ENCODE assay signal across 26 cellular contexts in the genomic region with DNA sequence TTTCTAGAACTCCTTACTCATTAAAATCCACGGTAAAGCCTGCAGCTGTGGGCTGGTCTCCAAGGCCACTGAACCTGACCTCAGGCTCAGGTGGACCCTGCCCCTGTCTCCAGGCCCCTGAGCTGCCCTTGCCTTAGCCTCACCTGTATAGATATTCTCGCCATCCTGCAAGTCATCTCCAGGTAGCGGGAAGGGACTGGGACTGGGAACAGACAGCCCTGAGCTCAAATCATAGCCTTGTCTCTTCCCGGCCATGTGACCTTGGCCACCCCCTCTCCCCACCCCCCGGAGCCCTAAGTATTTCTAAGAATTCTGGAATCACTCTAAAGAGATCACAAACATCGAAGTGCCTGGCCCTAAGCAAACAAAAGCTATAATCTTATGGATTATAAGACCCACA.
"Had no signal": no experiment of that assay in that cellular context is flagged by ENCODE, and none has a peak within 500 bp of the region (broad histone marks: within the 10 kb centered on the region; RNA-seq: fewer than 3 reads in every experiment).

No MANE protein-coding gene starts in this region.

- ATAC-seq: natural killer cell; right cardiac atrium; stimulated activated naive CD8-positive, alpha-beta T cell treated with anti-CD3 and anti-CD28 coated beads, Interleukin-15, amount 100 ng/mL, for 72 hours; upper lobe of right lung had no signal

- H3K4me1 ChIP-seq: prostate gland had no signal

- H3K9me3 ChIP-seq: esophagus squamous epithelium, prostate gland, suprapubic skin, transverse colon, upper lobe of right lung, uterus had no signal

- H3K27ac ChIP-seq: coronary artery, esophagus squamous epithelium, prostate gland, suprapubic skin, transverse colon, upper lobe of right lung, uterus had no signal

- H3K9me3 Mint-ChIP-seq: immature natural killer cell had no signal

- H3K4me3 ChIP-seq: coronary artery, esophagus squamous epithelium, lung, prostate gland, suprapubic skin, transverse colon, upper lobe of right lung, uterus had no signal

- DNase-seq: dermis blood vessel endothelial cell; effector memory CD4-positive, alpha-beta T cell; esophagus squamous epithelium; foreskin melanocyte; hypothalamus; immature natural killer cell; islet precursor cell; kidney glomerular epithelial cell; natural killer cell; nucleus accumbens; small intestine; stimulated activated CD4-positive, alpha-beta T cell treated with anti-CD3 and anti-CD28 coated beads, Interleukin-12 subunit alpha, Interleukin-12 subunit beta, amount 100 ng/mL, for 4 hours; stimulated activated CD4-positive, alpha-beta T cell treated with anti-CD3 and anti-CD28 coated beads, Interleukin-1b, Interleukin-23, amount 100 ng/mL, for 48 hours; stimulated activated CD4-positive, alpha-beta T cell treated with anti-CD3 and anti-CD28 coated beads, Interleukin-4, amount 100 ng/mL, for 1 hour; stimulated activated CD8-positive, alpha-beta memory T cell treated with anti-CD3 and anti-CD28 coated beads, Interleukin-4, amount 100 ng/mL, for 48 hours; stimulated activated naive CD4-positive, alpha-beta T cell; stimulated activated naive CD8-positive, alpha-beta T cell treated with anti-CD3 and anti-CD28 coated beads, Interleukin-15, amount 100 ng/mL, for 72 hours; transverse colon; upper lobe of right lung; uterus had no signal

- H3K27me3 ChIP-seq: transverse colon, upper lobe of right lung, uterus had no signal

- H3K4me1 Mint-ChIP-seq: immature natural killer cell; memory B cell; natural killer cell; stimulated activated naive CD8-positive, alpha-beta T cell treated with anti-CD3 and anti-CD28 coated beads, Interleukin-15, amount 100 ng/mL, for 72 hours had no signal

- H3K36me3 Mint-ChIP-seq: immature natural killer cell, natural killer cell had no signal

- H3K27ac Mint-ChIP-seq: immature natural killer cell; memory B cell; natural killer cell; stimulated activated naive CD8-positive, alpha-beta T cell treated with anti-CD3 and anti-CD28 coated beads, Interleukin-15, amount 100 ng/mL, for 72 hours had no signal

- H3K4me3 Mint-ChIP-seq: immature natural killer cell; memory B cell; natural killer cell; stimulated activated naive CD8-positive, alpha-beta T cell treated with anti-CD3 and anti-CD28 coated beads, Interleukin-15, amount 100 ng/mL, for 72 hours had no signal

- H3K36me3 ChIP-seq: esophagus squamous epithelium, prostate gland, suprapubic skin, transverse colon, upper lobe of right lung, uterus had no signal
